1 cellular context compared by ENCODE assay signal in the genomic region with DNA sequence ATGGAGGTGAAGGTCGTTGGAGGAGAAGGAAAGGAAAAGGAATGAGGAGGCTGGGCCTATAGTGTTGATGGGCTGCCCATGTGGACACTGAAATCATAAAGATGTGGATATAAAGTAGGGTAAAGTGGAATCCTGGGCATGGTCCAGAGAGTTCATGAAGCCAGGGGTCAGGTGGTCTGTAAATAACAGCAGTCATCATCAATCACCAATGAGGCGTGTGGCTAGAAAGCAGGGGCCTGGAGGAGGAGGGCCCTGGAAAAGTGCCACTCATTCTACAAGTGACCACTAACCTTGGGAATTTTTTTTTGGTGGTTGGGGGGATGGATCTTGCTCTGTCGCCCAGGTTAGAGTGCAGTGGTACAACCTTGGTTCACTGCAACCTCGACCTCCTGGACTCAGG.
TF ChIP-seq lines count a peak whose summit lies in the region.

No MANE protein-coding gene starts in this region.

TF ChIP-seq in H1, 55 proteins besides CTCF, POLR2A, EP300 and RAD21 (continued from another document):
- TF ChIP-seq HDAC6 (IDR thresholded peaks at IDR 0.05; ENCODE audit: low read depth, low read length) (no peak), CHD2 (IDR thresholded peaks at IDR 0.05; ENCODE audit: low read length) (no peak), BACH1 (IDR thresholded peaks at IDR 0.05; ENCODE audit: low read length) (no peak), E2F6 (IDR thresholded peaks at IDR 0.05) (no peak), POU5F1 (IDR thresholded peaks at IDR 0.05; ENCODE audit: low read depth, low read length) (no peak)
